Comparison of ENCODE assay signal across 1 cellular context in the genomic region with DNA sequence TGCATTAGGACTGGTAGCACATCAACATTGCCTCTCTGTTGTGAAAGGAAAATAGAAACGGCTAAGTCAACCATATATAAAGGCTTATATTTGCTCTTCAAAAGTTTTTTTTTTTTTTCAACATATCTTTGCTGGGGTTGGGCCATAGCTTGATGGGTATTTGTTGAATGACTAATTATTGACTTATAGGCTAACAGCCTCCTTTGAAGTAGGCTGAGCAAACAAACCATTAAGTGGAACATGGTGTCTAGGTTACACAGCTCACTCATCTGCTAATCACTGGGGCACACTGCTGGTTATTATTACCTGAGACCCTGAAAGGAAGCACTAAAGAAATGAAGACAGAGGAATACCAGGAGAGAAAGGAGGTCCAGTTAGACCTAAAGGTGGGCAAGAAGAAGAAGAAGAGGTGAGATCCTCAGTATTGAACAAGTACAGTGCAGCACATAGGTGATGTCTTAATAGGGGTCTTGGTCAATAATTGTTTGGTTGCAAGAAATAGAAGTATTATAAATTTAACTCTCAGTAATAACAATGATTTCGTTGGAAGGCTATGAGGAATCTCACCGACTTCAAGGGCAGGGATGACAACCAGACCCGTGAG.
A peak's percentile ranks its signal among the peaks of the same experiment; 100 is the strongest.
TF ChIP-seq lines count a peak whose summit lies in the region.

No MANE protein-coding gene starts in this region.

TF ChIP-seq in HEK293, 187 proteins besides CTCF, POLR2A, EP300 and RAD21 (continued from another document and continues in another):
- TF ChIP-seq, protein P1, sequence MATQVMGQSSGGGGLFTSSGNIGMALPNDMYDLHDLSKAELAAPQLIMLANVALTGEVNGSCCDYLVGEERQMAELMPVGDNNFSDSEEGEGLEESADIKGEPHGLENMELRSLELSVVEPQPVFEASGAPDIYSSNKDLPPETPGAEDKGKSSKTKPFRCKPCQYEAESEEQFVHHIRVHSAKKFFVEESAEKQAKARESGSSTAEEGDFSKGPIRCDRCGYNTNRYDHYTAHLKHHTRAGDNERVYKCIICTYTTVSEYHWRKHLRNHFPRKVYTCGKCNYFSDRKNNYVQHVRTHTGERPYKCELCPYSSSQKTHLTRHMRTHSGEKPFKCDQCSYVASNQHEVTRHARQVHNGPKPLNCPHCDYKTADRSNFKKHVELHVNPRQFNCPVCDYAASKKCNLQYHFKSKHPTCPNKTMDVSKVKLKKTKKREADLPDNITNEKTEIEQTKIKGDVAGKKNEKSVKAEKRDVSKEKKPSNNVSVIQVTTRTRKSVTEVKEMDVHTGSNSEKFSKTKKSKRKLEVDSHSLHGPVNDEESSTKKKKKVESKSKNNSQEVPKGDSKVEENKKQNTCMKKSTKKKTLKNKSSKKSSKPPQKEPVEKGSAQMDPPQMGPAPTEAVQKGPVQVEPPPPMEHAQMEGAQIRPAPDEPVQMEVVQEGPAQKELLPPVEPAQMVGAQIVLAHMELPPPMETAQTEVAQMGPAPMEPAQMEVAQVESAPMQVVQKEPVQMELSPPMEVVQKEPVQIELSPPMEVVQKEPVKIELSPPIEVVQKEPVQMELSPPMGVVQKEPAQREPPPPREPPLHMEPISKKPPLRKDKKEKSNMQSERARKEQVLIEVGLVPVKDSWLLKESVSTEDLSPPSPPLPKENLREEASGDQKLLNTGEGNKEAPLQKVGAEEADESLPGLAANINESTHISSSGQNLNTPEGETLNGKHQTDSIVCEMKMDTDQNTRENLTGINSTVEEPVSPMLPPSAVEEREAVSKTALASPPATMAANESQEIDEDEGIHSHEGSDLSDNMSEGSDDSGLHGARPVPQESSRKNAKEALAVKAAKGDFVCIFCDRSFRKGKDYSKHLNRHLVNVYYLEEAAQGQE (tag by site-specific recombination; IDR thresholded peaks at IDR 0.05), result no peak
- 0 out of 2 replicates have a peak, but pooled peaks have one; percentile 13 for TF ChIP-seq OVOL3 (tag by site-specific recombination; IDR thresholded peaks at IDR 0.05)
- TF ChIP-seq ZNF629 (tag by site-specific recombination; IDR thresholded peaks at IDR 0.05), result peak; percentile 85
- TF ChIP-seq, protein P2, sequence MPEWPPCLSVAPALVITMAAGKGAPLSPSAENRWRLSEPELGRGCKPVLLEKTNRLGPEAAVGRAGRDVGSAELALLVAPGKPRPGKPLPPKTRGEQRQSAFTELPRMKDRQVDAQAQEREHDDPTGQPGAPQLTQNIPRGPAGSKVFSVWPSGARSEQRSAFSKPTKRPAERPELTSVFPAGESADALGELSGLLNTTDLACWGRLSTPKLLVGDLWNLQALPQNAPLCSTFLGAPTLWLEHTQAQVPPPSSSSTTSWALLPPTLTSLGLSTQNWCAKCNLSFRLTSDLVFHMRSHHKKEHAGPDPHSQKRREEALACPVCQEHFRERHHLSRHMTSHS (tag by site-specific recombination; IDR thresholded peaks at IDR 0.05), result no peak
- TF ChIP-seq ZNF514 (tag by site-specific recombination; IDR thresholded peaks at IDR 0.05), result no peak
- no peak for TF ChIP-seq ZNF214 (tag by site-specific recombination; IDR thresholded peaks at IDR 0.05; ENCODE audit: borderline replicate concordance)
- peak; percentile 97 for TF ChIP-seq GLIS1 (tag by site-specific recombination; IDR thresholded peaks at IDR 0.05)
- no peak for TF ChIP-seq ZNF626 (tag by site-specific recombination; IDR thresholded peaks at IDR 0.05)
- no peak for TF ChIP-seq KLF7 (tag by site-specific recombination; IDR thresholded peaks at IDR 0.05; ENCODE audit: borderline replicate concordance)
- TF ChIP-seq ZNF394 (tag by site-specific recombination; IDR thresholded peaks at IDR 0.05; ENCODE audit: borderline replicate concordance), result no peak
- TF ChIP-seq BCL11B (tag by site-specific recombination; IDR thresholded peaks at IDR 0.05; ENCODE audit: low read depth), result no peak
- no peak for TF ChIP-seq ZNF548 (tag by site-specific recombination; IDR thresholded peaks at IDR 0.05)
- no peak for TF ChIP-seq ZNF624 (tag by site-specific recombination; IDR thresholded peaks at IDR 0.05)
- no peak for TF ChIP-seq ZNF324 (tag by site-specific recombination; IDR thresholded peaks at IDR 0.05)
- TF ChIP-seq ZNF175 (tag by site-specific recombination; IDR thresholded peaks at IDR 0.05), result no peak
- TF ChIP-seq, protein P3, sequence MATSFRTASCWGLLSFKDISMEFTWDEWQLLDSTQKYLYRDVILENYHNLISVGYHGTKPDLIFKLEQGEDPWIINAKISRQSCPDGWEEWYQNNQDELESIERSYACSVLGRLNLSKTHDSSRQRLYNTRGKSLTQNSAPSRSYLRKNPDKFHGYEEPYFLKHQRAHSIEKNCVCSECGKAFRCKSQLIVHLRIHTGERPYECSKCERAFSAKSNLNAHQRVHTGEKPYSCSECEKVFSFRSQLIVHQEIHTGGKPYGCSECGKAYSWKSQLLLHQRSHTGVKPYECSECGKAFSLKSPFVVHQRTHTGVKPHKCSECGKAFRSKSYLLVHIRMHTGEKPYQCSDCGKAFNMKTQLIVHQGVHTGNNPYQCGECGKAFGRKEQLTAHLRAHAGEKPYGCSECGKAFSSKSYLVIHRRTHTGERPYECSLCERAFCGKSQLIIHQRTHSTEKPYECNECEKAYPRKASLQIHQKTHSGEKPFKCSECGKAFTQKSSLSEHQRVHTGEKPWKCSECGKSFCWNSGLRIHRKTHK (tag by site-specific recombination; IDR thresholded peaks at IDR 0.05), result no peak
- TF ChIP-seq ZNF335 (tag by site-specific recombination; conservative IDR thresholded peaks at IDR 0.05), result 0 out of 2 replicates have a peak, but pooled peaks have one; percentile 14
- no peak for TF ChIP-seq ZNF701 (tag by site-specific recombination; IDR thresholded peaks at IDR 0.05)
- TF ChIP-seq ZEB2 (tag by site-specific recombination; IDR thresholded peaks at IDR 0.05), result peak; percentile 63; the same call in 1 of the 2 replicates
- TF ChIP-seq, protein P4, sequence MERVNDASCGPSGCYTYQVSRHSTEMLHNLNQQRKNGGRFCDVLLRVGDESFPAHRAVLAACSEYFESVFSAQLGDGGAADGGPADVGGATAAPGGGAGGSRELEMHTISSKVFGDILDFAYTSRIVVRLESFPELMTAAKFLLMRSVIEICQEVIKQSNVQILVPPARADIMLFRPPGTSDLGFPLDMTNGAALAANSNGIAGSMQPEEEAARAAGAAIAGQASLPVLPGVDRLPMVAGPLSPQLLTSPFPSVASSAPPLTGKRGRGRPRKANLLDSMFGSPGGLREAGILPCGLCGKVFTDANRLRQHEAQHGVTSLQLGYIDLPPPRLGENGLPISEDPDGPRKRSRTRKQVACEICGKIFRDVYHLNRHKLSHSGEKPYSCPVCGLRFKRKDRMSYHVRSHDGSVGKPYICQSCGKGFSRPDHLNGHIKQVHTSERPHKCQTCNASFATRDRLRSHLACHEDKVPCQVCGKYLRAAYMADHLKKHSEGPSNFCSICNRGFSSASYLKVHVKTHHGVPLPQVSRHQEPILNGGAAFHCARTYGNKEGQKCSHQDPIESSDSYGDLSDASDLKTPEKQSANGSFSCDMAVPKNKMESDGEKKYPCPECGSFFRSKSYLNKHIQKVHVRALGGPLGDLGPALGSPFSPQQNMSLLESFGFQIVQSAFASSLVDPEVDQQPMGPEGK (tag by site-specific recombination; IDR thresholded peaks at IDR 0.05), result peak; percentile 33; the same call in 1 of the 2 replicates
- TF ChIP-seq OSR2 (tag by site-specific recombination; IDR thresholded peaks at IDR 0.05), result peak; percentile 90
- TF ChIP-seq ZNF830 (tag by site-specific recombination; IDR thresholded peaks at IDR 0.05; ENCODE audit: low read depth), result no peak
- TF ChIP-seq, protein P5, sequence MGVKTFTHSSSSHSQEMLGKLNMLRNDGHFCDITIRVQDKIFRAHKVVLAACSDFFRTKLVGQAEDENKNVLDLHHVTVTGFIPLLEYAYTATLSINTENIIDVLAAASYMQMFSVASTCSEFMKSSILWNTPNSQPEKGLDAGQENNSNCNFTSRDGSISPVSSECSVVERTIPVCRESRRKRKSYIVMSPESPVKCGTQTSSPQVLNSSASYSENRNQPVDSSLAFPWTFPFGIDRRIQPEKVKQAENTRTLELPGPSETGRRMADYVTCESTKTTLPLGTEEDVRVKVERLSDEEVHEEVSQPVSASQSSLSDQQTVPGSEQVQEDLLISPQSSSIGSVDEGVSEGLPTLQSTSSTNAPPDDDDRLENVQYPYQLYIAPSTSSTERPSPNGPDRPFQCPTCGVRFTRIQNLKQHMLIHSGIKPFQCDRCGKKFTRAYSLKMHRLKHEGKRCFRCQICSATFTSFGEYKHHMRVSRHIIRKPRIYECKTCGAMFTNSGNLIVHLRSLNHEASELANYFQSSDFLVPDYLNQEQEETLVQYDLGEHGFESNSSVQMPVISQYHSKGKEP (tag by site-specific recombination; IDR thresholded peaks at IDR 0.05), result no peak
- no peak for TF ChIP-seq ZNF621 (tag by site-specific recombination; IDR thresholded peaks at IDR 0.05)
- no peak for TF ChIP-seq ZNF146 (tag by site-specific recombination; IDR thresholded peaks at IDR 0.05)
- no peak for TF ChIP-seq ZNF423 (tag by site-specific recombination; IDR thresholded peaks at IDR 0.05)
- TF ChIP-seq, protein P6, sequence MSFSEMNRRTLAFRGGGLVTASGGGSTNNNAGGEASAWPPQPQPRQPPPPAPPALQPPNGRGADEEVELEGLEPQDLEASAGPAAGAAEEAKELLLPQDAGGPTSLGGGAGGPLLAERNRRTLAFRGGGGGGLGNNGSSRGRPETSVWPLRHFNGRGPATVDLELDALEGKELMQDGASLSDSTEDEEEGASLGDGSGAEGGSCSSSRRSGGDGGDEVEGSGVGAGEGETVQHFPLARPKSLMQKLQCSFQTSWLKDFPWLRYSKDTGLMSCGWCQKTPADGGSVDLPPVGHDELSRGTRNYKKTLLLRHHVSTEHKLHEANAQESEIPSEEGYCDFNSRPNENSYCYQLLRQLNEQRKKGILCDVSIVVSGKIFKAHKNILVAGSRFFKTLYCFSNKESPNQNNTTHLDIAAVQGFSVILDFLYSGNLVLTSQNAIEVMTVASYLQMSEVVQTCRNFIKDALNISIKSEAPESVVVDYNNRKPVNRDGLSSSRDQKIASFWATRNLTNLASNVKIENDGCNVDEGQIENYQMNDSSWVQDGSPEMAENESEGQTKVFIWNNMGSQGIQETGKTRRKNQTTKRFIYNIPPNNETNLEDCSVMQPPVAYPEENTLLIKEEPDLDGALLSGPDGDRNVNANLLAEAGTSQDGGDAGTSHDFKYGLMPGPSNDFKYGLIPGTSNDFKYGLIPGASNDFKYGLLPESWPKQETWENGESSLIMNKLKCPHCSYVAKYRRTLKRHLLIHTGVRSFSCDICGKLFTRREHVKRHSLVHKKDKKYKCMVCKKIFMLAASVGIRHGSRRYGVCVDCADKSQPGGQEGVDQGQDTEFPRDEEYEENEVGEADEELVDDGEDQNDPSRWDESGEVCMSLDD (tag by site-specific recombination; IDR thresholded peaks at IDR 0.05), result no peak
- no peak for TF ChIP-seq ZNF530 (tag by site-specific recombination; IDR thresholded peaks at IDR 0.05; ENCODE audit: low read depth)
- peak; percentile 88 for TF ChIP-seq ZNF184 (tag by site-specific recombination; IDR thresholded peaks at IDR 0.05)
- TF ChIP-seq, protein P7, sequence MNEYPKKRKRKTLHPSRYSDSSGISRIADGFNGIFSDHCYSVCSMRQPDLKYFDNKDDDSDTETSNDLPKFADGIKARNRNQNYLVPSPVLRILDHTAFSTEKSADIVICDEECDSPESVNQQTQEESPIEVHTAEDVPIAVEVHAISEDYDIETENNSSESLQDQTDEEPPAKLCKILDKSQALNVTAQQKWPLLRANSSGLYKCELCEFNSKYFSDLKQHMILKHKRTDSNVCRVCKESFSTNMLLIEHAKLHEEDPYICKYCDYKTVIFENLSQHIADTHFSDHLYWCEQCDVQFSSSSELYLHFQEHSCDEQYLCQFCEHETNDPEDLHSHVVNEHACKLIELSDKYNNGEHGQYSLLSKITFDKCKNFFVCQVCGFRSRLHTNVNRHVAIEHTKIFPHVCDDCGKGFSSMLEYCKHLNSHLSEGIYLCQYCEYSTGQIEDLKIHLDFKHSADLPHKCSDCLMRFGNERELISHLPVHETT (tag by site-specific recombination; IDR thresholded peaks at IDR 0.05), result peak; percentile 84
- peak; percentile 84 for TF ChIP-seq SP7 (tag by site-specific recombination; IDR thresholded peaks at IDR 0.05)
- peak; percentile 87 for TF ChIP-seq TCF7L2 (IDR thresholded peaks at IDR 0.05; ENCODE audit: borderline replicate concordance, low read depth, low read length)
- no peak for TF ChIP-seq ZNF223 (tag by site-specific recombination; IDR thresholded peaks at IDR 0.05)
- TF ChIP-seq ZNF138 (tag by site-specific recombination; IDR thresholded peaks at IDR 0.05; ENCODE audit: borderline replicate concordance), result no peak
- TF ChIP-seq ZNF302 (tag by site-specific recombination; IDR thresholded peaks at IDR 0.05; ENCODE audit: low read depth), result no peak
- TF ChIP-seq ZNF416 (tag by site-specific recombination; IDR thresholded peaks at IDR 0.05), result no peak
- TF ChIP-seq, protein P8, sequence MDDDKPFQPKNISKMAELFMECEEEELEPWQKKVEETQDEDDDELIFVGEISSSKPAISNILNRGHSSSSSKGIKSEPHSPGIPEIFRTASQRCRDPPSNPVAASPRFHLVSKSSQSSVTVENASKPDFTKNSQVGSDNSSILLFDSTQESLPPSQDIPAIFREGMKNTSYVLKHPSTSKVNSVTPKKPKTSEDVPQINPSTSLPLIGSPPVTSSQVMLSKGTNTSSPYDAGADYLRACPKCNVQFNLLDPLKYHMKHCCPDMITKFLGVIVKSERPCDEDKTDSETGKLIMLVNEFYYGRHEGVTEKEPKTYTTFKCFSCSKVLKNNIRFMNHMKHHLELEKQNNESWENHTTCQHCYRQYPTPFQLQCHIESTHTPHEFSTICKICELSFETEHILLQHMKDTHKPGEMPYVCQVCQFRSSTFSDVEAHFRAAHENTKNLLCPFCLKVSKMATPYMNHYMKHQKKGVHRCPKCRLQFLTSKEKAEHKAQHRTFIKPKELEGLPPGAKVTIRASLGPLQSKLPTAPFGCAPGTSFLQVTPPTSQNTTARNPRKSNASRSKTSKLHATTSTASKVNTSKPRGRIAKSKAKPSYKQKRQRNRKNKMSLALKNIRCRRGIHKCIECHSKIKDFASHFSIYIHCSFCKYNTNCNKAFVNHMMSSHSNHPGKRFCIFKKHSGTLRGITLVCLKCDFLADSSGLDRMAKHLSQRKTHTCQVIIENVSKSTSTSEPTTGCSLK (tag by site-specific recombination; IDR thresholded peaks at IDR 0.05), result no peak
- no peak for TF ChIP-seq ZNF433 (tag by site-specific recombination; IDR thresholded peaks at IDR 0.05; ENCODE audit: low read depth)
- no peak for TF ChIP-seq GFI1B (tag by site-specific recombination; IDR thresholded peaks at IDR 0.05)
- TF ChIP-seq ZNF140 (tag by site-specific recombination; IDR thresholded peaks at IDR 0.05), result no peak
- TF ChIP-seq ZNF510 (tag by site-specific recombination; IDR thresholded peaks at IDR 0.05; ENCODE audit: insufficient replicate concordance), result no peak
- TF ChIP-seq ZNF155 (tag by site-specific recombination; IDR thresholded peaks at IDR 0.05), result no peak
- TF ChIP-seq, protein P9, sequence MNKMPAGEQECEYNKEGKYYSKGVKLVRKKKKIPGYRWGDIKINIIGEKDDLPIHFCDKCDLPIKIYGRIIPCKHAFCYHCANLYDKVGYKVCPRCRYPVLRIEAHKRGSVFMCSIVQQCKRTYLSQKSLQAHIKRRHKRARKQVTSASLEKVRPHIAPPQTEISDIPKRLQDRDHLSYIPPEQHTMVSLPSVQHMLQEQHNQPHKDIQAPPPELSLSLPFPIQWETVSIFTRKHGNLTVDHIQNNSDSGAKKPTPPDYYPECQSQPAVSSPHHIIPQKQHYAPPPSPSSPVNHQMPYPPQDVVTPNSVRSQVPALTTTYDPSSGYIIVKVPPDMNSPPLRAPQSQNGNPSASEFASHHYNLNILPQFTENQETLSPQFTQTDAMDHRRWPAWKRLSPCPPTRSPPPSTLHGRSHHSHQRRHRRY (tag by site-specific recombination; IDR thresholded peaks at IDR 0.05), result no peak
- TF ChIP-seq FEZF1 (tag by site-specific recombination; IDR thresholded peaks at IDR 0.05), result peak; percentile 55
- no peak for TF ChIP-seq ZIC2 (tag by site-specific recombination; IDR thresholded peaks at IDR 0.05)
- TF ChIP-seq ZSCAN23 (tag by site-specific recombination; IDR thresholded peaks at IDR 0.05), result 0 out of 2 replicates have a peak, but pooled peaks have one; percentile 59
- peak; percentile 80; the same call in 1 of the 2 replicates for TF ChIP-seq ZNF24 (tag by site-specific recombination; IDR thresholded peaks at IDR 0.05)
